ENCODE assay signal across 18 cellular contexts in genomic region chr18:44602380-44602779, GRCh38.
DNase-seq lines count a peak whose midpoint lies in the region; ATAC-seq, FAIRE-seq and TF ChIP-seq lines count a peak whose summit lies in the region.
"Had no signal": no experiment of that assay in that cellular context is flagged by ENCODE, and none has a peak within 500 bp of the region (broad histone marks: within the 10 kb centered on the region; RNA-seq: fewer than 3 reads in every experiment).

No MANE protein-coding gene starts in this region.

- H3K4me1 ChIP-seq in adipocyte (ENCODE audit: control insufficient read depth, insufficient read depth, low read length) = peaks cover 40% of the 10 kb centered on the region

- no peaks in the 10 kb centered on the region for H3K9me3 ChIP-seq in adipocyte (ENCODE audit: control insufficient read depth, low read length)
- H3K9me3 ChIP-seq: neutrophil had no signal

- no peak for TF ChIP-seq CTCF in fibroblast of the aortic adventitia (IDR thresholded peaks at IDR 0.05; ENCODE audit: insufficient read depth, low read length)
- TF ChIP-seq CTCF in retinal pigment epithelial cell (conservative IDR thresholded peaks at IDR 0.05; ENCODE audit: low read depth, low read length) = no peak

- FAIRE-seq in GM12891 (lab: Jason Lieb, UNC) = peak; percentile 67
- FAIRE-seq: K562 had no signal

- DNase-seq in GM12891 (ENCODE audit: insufficient read length, low spot score) (no peak), adipocyte (ENCODE audit: low read depth) (peak; percentile 68), fibroblast of the aortic adventitia (ENCODE audit: low read depth) (peak; percentile 49), retinal pigment epithelial cell (ENCODE audit: low read depth) (peak; percentile 86), retina (no peak)
- DNase-seq: activated CD4-positive, CD25-positive, alpha-beta regulatory T cell treated with anti-CD3 and anti-CD28 coated beads, Interleukin-2, amount 50 U/mL, for 72 hours; activated CD8-positive, alpha-beta memory T cell treated with anti-CD3 and anti-CD28 coated beads, Interleukin-2, amount 50 U/mL, for 48 hours; activated naive CD4-positive, alpha-beta T cell treated with anti-CD3 and anti-CD28 coated beads for 36 hours; DMS79; NCI-H1417; NCI-H510A had no signal

- no peak overlapping the region for H3K9ac ChIP-seq in adipocyte (ENCODE audit: low read length)

- ATAC-seq in GM21423 (IDR thresholded peaks at IDR 0.05; ENCODE audit: unreplicated experiment) (no peak), HG03439 (IDR thresholded peaks at IDR 0.05; ENCODE audit: unreplicated experiment) (no peak), HG03342 (IDR thresholded peaks at IDR 0.05; ENCODE audit: unreplicated experiment) (no peak)
- ATAC-seq: esophagus mucosa, HCT116, K562 had no signal

- H3K4me3 ChIP-seq in adipocyte (ENCODE audit: low read length) (no peak overlapping the region), fibroblast of the aortic adventitia (ENCODE audit: low read depth, low read length) (no peak overlapping the region), retinal pigment epithelial cell (ENCODE audit: low read length) (no peak overlapping the region)
- H3K4me3 ChIP-seq: K562 had no signal

- H3K27me3 ChIP-seq in adipocyte (replicated peaks; ENCODE audit: control insufficient read depth, insufficient read depth, low read length) = no peaks in the 10 kb centered on the region
- H3K27me3 ChIP-seq: neutrophil had no signal

- H3K36me3 ChIP-seq in adipocyte (ENCODE audit: control insufficient read depth, insufficient read depth, low read length, severe bottlenecking) = no peaks in the 10 kb centered on the region
- H3K36me3 ChIP-seq: neutrophil had no signal

- no peak for TF ChIP-seq POLR2A in GM12891 (IDR thresholded peaks at IDR 0.05; ENCODE audit: low read depth, low read length)

TF ChIP-seq in GM12891, 5 proteins besides CTCF, POLR2A, EP300 and RAD21:
- TF ChIP-seq POLR2AphosphoS5 (IDR thresholded peaks at IDR 0.05; ENCODE audit: low read depth, low read length) (no peak), POU2F2 (IDR thresholded peaks at IDR 0.05; ENCODE audit: low read depth, low read length) (no peak), PAX5 (IDR thresholded peaks at IDR 0.05; ENCODE audit: insufficient read depth, low read length, severe bottlenecking) (no peak), TAF1 (IDR thresholded peaks at IDR 0.05; ENCODE audit: low read depth, low read length) (no peak), SPI1 (IDR thresholded peaks at IDR 0.05; ENCODE audit: low read depth, low read length) (no peak)

Comparison
In these comparisons a context has a peak if more than half of its experiments do, and no peak if none do; other contexts are left out.
1. DNase-seq: peak in adipocyte (single experiment), fibroblast of the aortic adventitia (single experiment) and retinal pigment epithelial cell (single experiment); none in GM12891 (single experiment) and retina (single experiment).